21 cellular contexts compared by ENCODE assay signal in the genomic region with DNA sequence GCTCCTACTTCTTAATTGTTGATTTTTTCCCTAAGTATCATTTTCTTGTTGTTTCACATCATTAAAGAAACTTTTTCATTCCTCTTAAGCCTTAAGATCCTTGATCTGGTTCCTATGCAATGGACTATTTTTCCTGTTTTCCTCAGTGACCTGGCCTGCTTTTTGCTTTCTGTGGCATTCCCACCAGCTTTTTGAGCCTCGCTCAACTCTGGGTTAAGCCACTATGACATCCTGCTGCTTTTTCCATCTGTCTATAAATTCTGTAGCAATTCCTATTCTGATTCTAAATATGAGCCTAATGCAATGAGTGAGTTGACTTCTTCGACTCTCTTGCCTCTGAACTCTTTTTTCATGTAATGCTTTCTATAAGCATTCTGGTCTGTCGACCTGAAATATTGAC.
"Had no signal": no experiment of that assay in that cellular context is flagged by ENCODE, and none has a peak within 500 bp of the region (broad histone marks: within the 10 kb centered on the region; RNA-seq: fewer than 3 reads in every experiment).

No MANE protein-coding gene starts in this region.

- DNase-seq: colonic mucosa; cortex of kidney; effector CD8-positive, alpha-beta T cell; effector memory CD8-positive, alpha-beta T cell; endodermal cell; erythroblast; esophagus squamous epithelium; foreskin fibroblast; foreskin melanocyte; gastrocnemius medialis; glutamatergic neuron; head of caudate nucleus; heart right ventricle; hippocampal formation; left cardiac atrium; left lung; left ventricle myocardium superior; lower lobe of right lung; mesenchymal stem cell; mucosa of descending colon; naive B cell had no signal
